Comparison of ENCODE assay signal across 1 cellular context in the genomic region with DNA sequence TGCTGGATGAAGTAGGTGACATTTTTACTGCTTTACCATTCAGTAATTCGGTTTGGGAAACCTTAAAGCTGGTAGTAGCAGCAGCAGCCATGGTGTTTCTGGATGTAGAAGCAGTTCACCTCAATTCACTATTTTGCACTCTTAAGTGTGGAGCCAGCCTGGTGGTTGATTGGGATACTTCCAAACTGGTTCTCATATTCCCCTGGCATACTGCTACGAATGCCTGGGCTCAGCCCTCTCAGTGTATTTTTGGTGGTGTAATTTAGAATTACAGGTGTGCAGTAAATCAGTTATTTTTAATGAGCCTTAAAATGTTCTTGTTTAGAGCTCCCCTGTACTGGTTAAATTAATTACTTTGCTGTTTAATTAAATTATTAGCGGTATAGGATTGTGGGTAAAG.
TF ChIP-seq lines count a peak whose summit lies in the region.

No MANE protein-coding gene starts in this region.

TF ChIP-seq in GM23338, 12 proteins besides CTCF, POLR2A, EP300 and RAD21:
- TF ChIP-seq ZNF331 (CRISPR knock-in tag; IDR thresholded peaks at IDR 0.05; ENCODE audit: low read depth) (no peak), EZH2phosphoT487 (IDR thresholded peaks at IDR 0.05; ENCODE audit: unreplicated experiment) (no peak), STAT1 (IDR thresholded peaks at IDR 0.05; ENCODE audit: unreplicated experiment) (no peak), NANOG (IDR thresholded peaks at IDR 0.05; ENCODE audit: borderline replicate concordance) (no peak), POLR2AphosphoS5 (IDR thresholded peaks at IDR 0.05; ENCODE audit: low read depth) (no peak), CREB1 (CRISPR knock-in tag; IDR thresholded peaks at IDR 0.05; ENCODE audit: low read depth) (no peak), EZH2 (IDR thresholded peaks at IDR 0.05; ENCODE audit: low read depth, unreplicated experiment) (no peak), JUNB (IDR thresholded peaks at IDR 0.05; ENCODE audit: unreplicated experiment) (no peak), ZNF114 (CRISPR knock-in tag; IDR thresholded peaks at IDR 0.05) (no peak)
- TF ChIP-seq, protein P1, sequence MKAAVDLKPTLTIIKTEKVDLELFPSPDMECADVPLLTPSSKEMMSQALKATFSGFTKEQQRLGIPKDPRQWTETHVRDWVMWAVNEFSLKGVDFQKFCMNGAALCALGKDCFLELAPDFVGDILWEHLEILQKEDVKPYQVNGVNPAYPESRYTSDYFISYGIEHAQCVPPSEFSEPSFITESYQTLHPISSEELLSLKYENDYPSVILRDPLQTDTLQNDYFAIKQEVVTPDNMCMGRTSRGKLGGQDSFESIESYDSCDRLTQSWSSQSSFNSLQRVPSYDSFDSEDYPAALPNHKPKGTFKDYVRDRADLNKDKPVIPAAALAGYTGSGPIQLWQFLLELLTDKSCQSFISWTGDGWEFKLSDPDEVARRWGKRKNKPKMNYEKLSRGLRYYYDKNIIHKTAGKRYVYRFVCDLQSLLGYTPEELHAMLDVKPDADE (IDR thresholded peaks at IDR 0.05) = no peak
- TF ChIP-seq, protein P2, sequence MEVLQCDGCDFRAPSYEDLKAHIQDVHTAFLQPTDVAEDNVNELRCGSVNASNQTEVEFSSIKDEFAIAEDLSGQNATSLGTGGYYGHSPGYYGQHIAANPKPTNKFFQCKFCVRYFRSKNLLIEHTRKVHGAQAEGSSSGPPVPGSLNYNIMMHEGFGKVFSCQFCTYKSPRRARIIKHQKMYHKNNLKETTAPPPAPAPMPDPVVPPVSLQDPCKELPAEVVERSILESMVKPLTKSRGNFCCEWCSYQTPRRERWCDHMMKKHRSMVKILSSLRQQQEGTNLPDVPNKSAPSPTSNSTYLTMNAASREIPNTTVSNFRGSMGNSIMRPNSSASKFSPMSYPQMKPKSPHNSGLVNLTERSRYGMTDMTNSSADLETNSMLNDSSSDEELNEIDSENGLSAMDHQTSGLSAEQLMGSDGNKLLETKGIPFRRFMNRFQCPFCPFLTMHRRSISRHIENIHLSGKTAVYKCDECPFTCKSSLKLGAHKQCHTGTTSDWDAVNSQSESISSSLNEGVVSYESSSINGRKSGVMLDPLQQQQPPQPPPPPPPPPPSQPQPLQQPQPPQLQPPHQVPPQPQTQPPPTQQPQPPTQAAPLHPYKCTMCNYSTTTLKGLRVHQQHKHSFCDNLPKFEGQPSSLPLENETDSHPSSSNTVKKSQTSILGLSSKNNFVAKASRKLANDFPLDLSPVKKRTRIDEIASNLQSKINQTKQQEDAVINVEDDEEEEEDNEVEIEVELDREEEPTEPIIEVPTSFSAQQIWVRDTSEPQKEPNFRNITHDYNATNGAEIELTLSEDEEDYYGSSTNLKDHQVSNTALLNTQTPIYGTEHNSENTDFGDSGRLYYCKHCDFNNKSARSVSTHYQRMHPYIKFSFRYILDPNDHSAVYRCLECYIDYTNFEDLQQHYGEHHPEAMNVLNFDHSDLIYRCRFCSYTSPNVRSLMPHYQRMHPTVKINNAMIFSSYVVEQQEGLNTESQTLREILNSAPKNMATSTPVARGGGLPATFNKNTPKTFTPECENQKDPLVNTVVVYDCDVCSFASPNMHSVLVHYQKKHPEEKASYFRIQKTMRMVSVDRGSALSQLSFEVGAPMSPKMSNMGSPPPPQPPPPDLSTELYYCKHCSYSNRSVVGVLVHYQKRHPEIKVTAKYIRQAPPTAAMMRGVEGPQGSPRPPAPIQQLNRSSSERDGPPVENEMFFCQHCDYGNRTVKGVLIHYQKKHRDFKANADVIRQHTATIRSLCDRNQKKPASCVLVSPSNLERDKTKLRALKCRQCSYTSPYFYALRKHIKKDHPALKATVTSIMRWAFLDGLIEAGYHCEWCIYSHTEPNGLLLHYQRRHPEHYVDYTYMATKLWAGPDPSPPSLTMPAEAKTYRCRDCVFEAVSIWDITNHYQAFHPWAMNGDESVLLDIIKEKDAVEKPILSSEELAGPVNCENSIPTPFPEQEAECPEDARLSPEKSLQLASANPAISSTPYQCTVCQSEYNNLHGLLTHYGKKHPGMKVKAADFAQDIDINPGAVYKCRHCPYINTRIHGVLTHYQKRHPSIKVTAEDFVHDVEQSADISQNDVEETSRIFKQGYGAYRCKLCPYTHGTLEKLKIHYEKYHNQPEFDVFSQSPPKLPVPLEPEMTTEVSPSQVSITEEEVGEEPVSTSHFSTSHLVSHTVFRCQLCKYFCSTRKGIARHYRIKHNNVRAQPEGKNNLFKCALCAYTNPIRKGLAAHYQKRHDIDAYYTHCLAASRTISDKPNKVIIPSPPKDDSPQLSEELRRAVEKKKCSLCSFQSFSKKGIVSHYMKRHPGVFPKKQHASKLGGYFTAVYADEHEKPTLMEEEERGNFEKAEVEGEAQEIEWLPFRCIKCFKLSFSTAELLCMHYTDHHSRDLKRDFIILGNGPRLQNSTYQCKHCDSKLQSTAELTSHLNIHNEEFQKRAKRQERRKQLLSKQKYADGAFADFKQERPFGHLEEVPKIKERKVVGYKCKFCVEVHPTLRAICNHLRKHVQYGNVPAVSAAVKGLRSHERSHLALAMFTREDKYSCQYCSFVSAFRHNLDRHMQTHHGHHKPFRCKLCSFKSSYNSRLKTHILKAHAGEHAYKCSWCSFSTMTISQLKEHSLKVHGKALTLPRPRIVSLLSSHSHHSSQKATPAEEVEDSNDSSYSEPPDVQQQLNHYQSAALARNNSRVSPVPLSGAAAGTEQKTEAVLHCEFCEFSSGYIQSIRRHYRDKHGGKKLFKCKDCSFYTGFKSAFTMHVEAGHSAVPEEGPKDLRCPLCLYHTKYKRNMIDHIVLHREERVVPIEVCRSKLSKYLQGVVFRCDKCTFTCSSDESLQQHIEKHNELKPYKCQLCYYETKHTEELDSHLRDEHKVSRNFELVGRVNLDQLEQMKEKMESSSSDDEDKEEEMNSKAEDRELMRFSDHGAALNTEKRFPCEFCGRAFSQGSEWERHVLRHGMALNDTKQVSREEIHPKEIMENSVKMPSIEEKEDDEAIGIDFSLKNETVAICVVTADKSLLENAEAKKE (CRISPR knock-in tag; IDR thresholded peaks at IDR 0.05) = no peak
- TF ChIP-seq, protein P3, sequence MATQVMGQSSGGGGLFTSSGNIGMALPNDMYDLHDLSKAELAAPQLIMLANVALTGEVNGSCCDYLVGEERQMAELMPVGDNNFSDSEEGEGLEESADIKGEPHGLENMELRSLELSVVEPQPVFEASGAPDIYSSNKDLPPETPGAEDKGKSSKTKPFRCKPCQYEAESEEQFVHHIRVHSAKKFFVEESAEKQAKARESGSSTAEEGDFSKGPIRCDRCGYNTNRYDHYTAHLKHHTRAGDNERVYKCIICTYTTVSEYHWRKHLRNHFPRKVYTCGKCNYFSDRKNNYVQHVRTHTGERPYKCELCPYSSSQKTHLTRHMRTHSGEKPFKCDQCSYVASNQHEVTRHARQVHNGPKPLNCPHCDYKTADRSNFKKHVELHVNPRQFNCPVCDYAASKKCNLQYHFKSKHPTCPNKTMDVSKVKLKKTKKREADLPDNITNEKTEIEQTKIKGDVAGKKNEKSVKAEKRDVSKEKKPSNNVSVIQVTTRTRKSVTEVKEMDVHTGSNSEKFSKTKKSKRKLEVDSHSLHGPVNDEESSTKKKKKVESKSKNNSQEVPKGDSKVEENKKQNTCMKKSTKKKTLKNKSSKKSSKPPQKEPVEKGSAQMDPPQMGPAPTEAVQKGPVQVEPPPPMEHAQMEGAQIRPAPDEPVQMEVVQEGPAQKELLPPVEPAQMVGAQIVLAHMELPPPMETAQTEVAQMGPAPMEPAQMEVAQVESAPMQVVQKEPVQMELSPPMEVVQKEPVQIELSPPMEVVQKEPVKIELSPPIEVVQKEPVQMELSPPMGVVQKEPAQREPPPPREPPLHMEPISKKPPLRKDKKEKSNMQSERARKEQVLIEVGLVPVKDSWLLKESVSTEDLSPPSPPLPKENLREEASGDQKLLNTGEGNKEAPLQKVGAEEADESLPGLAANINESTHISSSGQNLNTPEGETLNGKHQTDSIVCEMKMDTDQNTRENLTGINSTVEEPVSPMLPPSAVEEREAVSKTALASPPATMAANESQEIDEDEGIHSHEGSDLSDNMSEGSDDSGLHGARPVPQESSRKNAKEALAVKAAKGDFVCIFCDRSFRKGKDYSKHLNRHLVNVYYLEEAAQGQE (IDR thresholded peaks at IDR 0.05; ENCODE audit: unreplicated experiment) = no peak
